In the genomic region with DNA sequence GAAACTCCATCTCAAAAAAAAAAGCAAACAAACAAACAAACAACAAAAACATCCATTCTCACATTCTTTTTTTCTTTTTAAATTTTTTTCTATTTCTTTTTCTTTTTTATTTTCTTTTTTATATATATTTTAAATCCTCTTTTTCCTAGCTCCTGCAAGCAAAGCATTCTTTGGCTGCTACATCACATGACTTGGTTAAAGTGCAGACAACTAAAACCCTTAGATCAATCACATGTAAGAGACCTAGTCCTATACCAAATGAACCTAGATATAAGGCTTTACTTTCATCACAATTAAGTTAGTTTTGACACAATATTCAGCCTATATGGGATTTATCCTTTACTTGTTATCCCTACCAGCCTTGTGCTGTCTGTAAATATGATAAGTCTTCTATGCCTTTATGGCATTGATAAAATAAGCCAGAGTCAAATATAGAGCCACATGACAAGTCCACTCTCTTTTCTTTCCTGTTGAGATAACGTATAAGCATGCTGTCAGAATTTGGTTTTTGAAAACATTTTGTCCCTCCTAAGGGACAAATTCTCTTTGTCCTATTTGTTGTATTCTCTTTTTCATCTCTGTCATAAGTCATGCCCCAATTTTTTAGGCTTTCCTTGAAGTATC, we compare ENCODE assay signal across 1 cellular context.
TF ChIP-seq lines count a peak whose summit lies in the region.

No MANE protein-coding gene starts in this region.

TF ChIP-seq in K562, 482 proteins besides CTCF, POLR2A, EP300 and RAD21 (continued from another document):
- TF ChIP-seq SAFB2 (IDR thresholded peaks at IDR 0.05; ENCODE audit: borderline replicate concordance, low read depth, low read length, severe bottlenecking): no peak
- TF ChIP-seq MIER1 (IDR thresholded peaks at IDR 0.05; ENCODE audit: low read depth): no peak
- no peak for TF ChIP-seq NFE2L1 (tag; IDR thresholded peaks at IDR 0.05; ENCODE audit: borderline replicate concordance, low read depth)
- no peak for TF ChIP-seq ZFP91 (CRISPR knock-in tag; IDR thresholded peaks at IDR 0.05)
- no peak for TF ChIP-seq ZNF23 (CRISPR knock-in tag; IDR thresholded peaks at IDR 0.05)
- TF ChIP-seq ATF1 (CRISPR knock-in tag; IDR thresholded peaks at IDR 0.05): no peak
- TF ChIP-seq ATF1 (tag; IDR thresholded peaks at IDR 0.05): no peak
- TF ChIP-seq SPI1 (IDR thresholded peaks at IDR 0.05; ENCODE audit: borderline replicate concordance, low read depth, low read length): no peak
- TF ChIP-seq RFX5 (IDR thresholded peaks at IDR 0.05; ENCODE audit: low read depth, low read length): no peak
- no peak for TF ChIP-seq GABPB1 (CRISPR knock-in tag; IDR thresholded peaks at IDR 0.05)
- TF ChIP-seq CBX8 (IDR thresholded peaks at IDR 0.05; ENCODE audit: borderline replicate concordance, extremely low read depth, low read depth, low read length, poor library complexity, severe bottlenecking): no peak
- TF ChIP-seq GTF2F1 (IDR thresholded peaks at IDR 0.05; ENCODE audit: low read depth, low read length): no peak
